In genomic region chr7:26153823-26154783, GRCh38 we compare ENCODE assay signal across 1 cellular context.
TF ChIP-seq lines count a peak whose summit lies in the region.

No MANE protein-coding gene starts in this region.

TF ChIP-seq in HepG2, 621 proteins besides CTCF, POLR2A, EP300 and RAD21:
- 0 out of 2 replicates have a peak, but pooled peaks have one; percentile 10 for TF ChIP-seq TAF1 (CRISPR knock-in tag; IDR thresholded peaks at IDR 0.05)
- TF ChIP-seq MTA3 (CRISPR knock-in tag; IDR thresholded peaks at IDR 0.05) = no peak
- TF ChIP-seq PPARG (CRISPR knock-in tag; conservative IDR thresholded peaks at IDR 0.05) = no peak
